Comparison of ENCODE assay signal across 15 cellular contexts in genomic region chr12:54765652-54766051, GRCh38.
"Had no signal": no experiment of that assay in that cellular context is flagged by ENCODE, and none has a peak within 500 bp of the region (broad histone marks: within the 10 kb centered on the region; RNA-seq: fewer than 3 reads in every experiment).

No MANE protein-coding gene starts in this region.

- H3K4me3 ChIP-seq: left ventricle myocardium inferior, sigmoid colon, thyroid gland had no signal

- H3K4me1 ChIP-seq: left ventricle myocardium inferior, parathyroid adenoma, sigmoid colon, thyroid gland had no signal

- H3K27me3 ChIP-seq: sigmoid colon, thyroid gland had no signal

- DNase-seq: activated CD4-positive, alpha-beta T cell treated with anti-CD3 and anti-CD28 coated beads for 48 hours; activated T-cell treated with anti-CD3 and anti-CD28 coated beads, Interleukin-2, amount 50 U/mL, for 48 hours; aorta; effector CD8-positive, alpha-beta T cell; foreskin fibroblast; glutamatergic neuron; hypothalamus; left ventricle myocardium inferior; naive B cell; sigmoid colon; stimulated activated CD4-positive, alpha-beta T cell treated with anti-CD3 and anti-CD28 coated beads, Interleukin-2, amount 100 ng/mL, for 24 hours; thyroid gland had no signal

- H3K36me3 Mint-ChIP-seq: naive B cell; stimulated activated effector memory CD8-positive, alpha-beta T cell treated with anti-CD3 and anti-CD28 coated beads, Interleukin-12 subunit alpha, Interleukin-12 subunit beta, amount 100 ng/mL, for 72 hours; WTC11 had no signal

- H3K9me3 Mint-ChIP-seq: naive B cell; stimulated activated effector memory CD8-positive, alpha-beta T cell treated with anti-CD3 and anti-CD28 coated beads, Interleukin-12 subunit alpha, Interleukin-12 subunit beta, amount 100 ng/mL, for 72 hours; WTC11 had no signal

- ATAC-seq: stimulated activated effector memory CD8-positive, alpha-beta T cell treated with anti-CD3 and anti-CD28 coated beads, Interleukin-12 subunit alpha, Interleukin-12 subunit beta, amount 100 ng/mL, for 72 hours; WTC11 had no signal

- H3K9ac ChIP-seq: parathyroid adenoma had no signal

- H3K79me2 ChIP-seq: parathyroid adenoma had no signal

- H3K9me3 ChIP-seq: left ventricle myocardium inferior, sigmoid colon, thyroid gland had no signal

- H2AFZ ChIP-seq: parathyroid adenoma had no signal

- H3K27ac Mint-ChIP-seq: stimulated activated effector memory CD8-positive, alpha-beta T cell treated with anti-CD3 and anti-CD28 coated beads, Interleukin-12 subunit alpha, Interleukin-12 subunit beta, amount 100 ng/mL, for 72 hours; WTC11 had no signal

- H3K4me3 Mint-ChIP-seq: naive B cell; stimulated activated effector memory CD8-positive, alpha-beta T cell treated with anti-CD3 and anti-CD28 coated beads, Interleukin-12 subunit alpha, Interleukin-12 subunit beta, amount 100 ng/mL, for 72 hours; WTC11 had no signal

- H3K4me1 Mint-ChIP-seq: naive B cell; stimulated activated effector memory CD8-positive, alpha-beta T cell treated with anti-CD3 and anti-CD28 coated beads, Interleukin-12 subunit alpha, Interleukin-12 subunit beta, amount 100 ng/mL, for 72 hours; WTC11 had no signal

- H3K36me3 ChIP-seq: left ventricle myocardium inferior, sigmoid colon, thyroid gland had no signal
